Comparison of ENCODE assay signal across 8 cellular contexts in the genomic region with DNA sequence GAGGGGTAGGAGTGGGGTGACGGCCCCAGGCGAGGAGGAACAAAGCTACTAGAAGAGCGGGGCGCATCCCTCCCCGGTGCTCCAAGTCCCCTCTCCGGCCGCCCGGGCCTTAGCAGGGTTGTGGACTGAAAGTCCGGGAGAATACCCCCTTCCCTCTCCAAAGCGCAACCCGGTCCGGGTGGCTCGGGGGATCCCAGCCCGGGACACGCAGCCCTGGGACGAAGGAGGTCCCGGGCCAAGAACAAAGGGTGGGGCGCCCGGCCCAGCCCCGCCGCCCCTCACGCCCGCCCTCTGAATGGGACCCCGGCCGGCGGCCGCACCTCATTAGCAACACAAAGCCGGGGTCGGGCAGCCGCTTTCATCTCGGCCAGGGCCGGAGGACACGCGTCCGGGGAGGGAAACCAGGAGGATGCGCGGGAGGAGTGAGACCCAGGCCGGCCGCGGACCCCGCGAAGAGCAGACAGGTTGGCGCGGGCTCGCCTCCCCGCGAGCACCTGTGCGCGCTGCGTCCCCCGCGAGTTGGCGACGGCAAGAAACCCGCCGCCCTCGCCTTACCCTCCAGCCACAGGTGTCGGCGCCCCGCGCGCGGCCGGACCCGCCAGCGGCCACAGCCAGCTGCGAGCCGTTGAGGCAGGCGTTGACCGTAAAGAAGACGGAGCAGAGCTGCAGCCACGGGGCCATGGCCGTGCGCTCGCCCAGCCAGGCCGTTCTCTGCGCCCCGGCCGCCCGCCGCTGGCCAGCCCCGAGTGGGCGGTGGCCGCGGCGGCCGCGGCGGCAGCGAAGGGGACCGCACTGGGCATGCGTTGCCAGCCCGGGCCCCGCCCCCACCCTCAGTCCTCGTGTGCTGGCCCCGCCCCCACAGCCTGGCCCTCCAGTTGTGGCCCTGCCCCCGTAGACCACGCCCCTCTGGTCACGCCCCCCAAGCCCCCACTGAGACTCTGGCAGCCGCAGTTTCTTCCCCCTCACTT. TPM values are rescaled to one million over a fixed set of nuclear protein-coding genes. Genes with fewer than 3 reads are reported as not detected.
A peak's percentile ranks its signal among the peaks of the same experiment; 100 is the strongest.
DNase-seq lines count a peak whose midpoint lies in the region; ATAC-seq and TF ChIP-seq lines count a peak whose summit lies in the region.

TSS of gene IL17RD (minus strand) at position 748 of the 968 bp plus-strand sequence. CDS start at position 681, 67 bp downstream.

- peak in 10 of 14 donors; percentile 12 to 80 (median 32) for DNase-seq in C1 segment of cervical spinal cord (lab: John Stamatoyannopoulos, UW)
- peak; percentile 2 for DNase-seq in NCI-H2107 treated with DMSO at 0.1 percent for 48 hours (lab: John Stamatoyannopoulos, UW; ENCODE audit: unreplicated experiment)
- peak; percentile 39 to 63 for DNase-seq in activated CD4-positive, alpha-beta T cell treated with anti-CD3 and anti-CD28 coated beads for 24 hours (ENCODE audit: low read depth in 2 of 2)
- DNase-seq in ecto neural progenitor cell (ENCODE audit: low spot score) = peak; percentile 93
- peak; percentile 81 for DNase-seq in lower lobe of right lung
- DNase-seq in stimulated activated CD4-positive, alpha-beta T cell treated with anti-CD3 and anti-CD28 coated beads, Interleukin-4, amount 100 ng/mL, for 48 hours (ENCODE audit: low read depth in 2 of 2) = peak; percentile 54 to 55

- intact Hi-C loops in lower lobe of right lung (cut with DNase I) = no loop called here

- no peaks in the 10 kb centered on the region for H3K9me3 ChIP-seq in lower lobe of right lung

- H3K4me3 ChIP-seq in lower lobe of right lung = peak within 1 kb of the TSS; percentile 71

- ATAC-seq in GM21737 (IDR thresholded peaks at IDR 0.05; ENCODE audit: unreplicated experiment) (peak; percentile 40), lower lobe of right lung (peak; percentile 94), HG03196 (IDR thresholded peaks at IDR 0.05; ENCODE audit: unreplicated experiment) (no peak)

- peaks cover 31% of the 10 kb centered on the region for H3K27me3 ChIP-seq in lower lobe of right lung (ENCODE audit: low read depth)

- H3K36me3 ChIP-seq in lower lobe of right lung = no peaks in the 10 kb centered on the region

- H3K4me1 ChIP-seq in lower lobe of right lung = peaks cover 24% of the 10 kb centered on the region

- no peak within 1 kb of the TSS for H3K27ac ChIP-seq in lower lobe of right lung

- TF ChIP-seq CTCF in lower lobe of right lung (IDR thresholded peaks at IDR 0.05) = no peak

RNA-seq across cellular contexts. Expression of gene IL17RD, which starts in this region (rescaled TPM):
- total RNA-seq in lower lobe of right lung = 2.4 TPM

Comparison
In these comparisons a context has a peak if more than half of its experiments do, and no peak if none do; other contexts are left out.
1. DNase-seq: peak in every context shown above with its lines; median percentile 93 in ecto neural progenitor cell; 81 in lower lobe of right lung; 54 in stimulated activated CD4-positive, alpha-beta T cell treated with anti-CD3 and anti-CD28 coated beads, Interleukin-4, amount 100 ng/mL, for 48 hours; 51 in activated CD4-positive, alpha-beta T cell treated with anti-CD3 and anti-CD28 coated beads for 24 hours; 32 in C1 segment of cervical spinal cord; 2 in NCI-H2107 treated with DMSO at 0.1 percent for 48 hours.